Comparison of ENCODE assay signal across 8 cellular contexts in genomic region chr19:2962018-2962670, GRCh38. TPM values are rescaled to one million over a fixed set of nuclear protein-coding genes. Genes with fewer than 3 reads are reported as not detected.
DNase-seq lines count a peak whose midpoint lies in the region; ATAC-seq and TF ChIP-seq lines count a peak whose summit lies in the region.

No MANE protein-coding gene starts in this region.

- 29% methylated on average over 17 of the region's 17 CpGs for WGBS in mammary epithelial cell (ENCODE audit: low coverage, missing lambda C conversion rate)

- BruUV-seq in mammary epithelial cell (replicated peaks; lab: Mats Ljungman, UMichigan) = no TSS peak

- peaks cover 2% of the 10 kb centered on the region for H3K36me3 Mint-ChIP-seq in activated naive CD8-positive, alpha-beta T cell
- no peaks in the 10 kb centered on the region for H3K36me3 Mint-ChIP-seq in activated naive CD8-positive, alpha-beta T cell treated with anti-CD3 and anti-CD28 coated beads for 36 hours

- H3K4me2 ChIP-seq in mammary epithelial cell (ENCODE audit: insufficient read depth, low read depth, low read length) = no peak overlapping the region

- CTCF ChIA-PET in mammary epithelial cell (lab: Charles Lee; ENCODE audit: low non-redundant PET) = interaction anchor here (0.7 kb wide), 1 partner anchor 74 kb away, joined by 5 read pairs; no protein-coding TSS in a partner anchor

- H3K36me3 ChIP-seq in mammary epithelial cell (ENCODE audit: insufficient read depth, low read length) = no peaks in the 10 kb centered on the region

- no peaks in the 10 kb centered on the region for H3K4me1 ChIP-seq in mammary epithelial cell (ENCODE audit: insufficient read depth, low read length)

- dilution Hi-C loops in mammary epithelial cell (cut with HindIII; ENCODE audit: low sequenced_read_pairs) = no loop called here

- in situ Hi-C loops in mammary epithelial cell (cut with MboI; ENCODE audit: low sequenced_read_pairs in 2 of 2) = loop anchor here in 1 of 2 donors (10.0 to 25.0 kb wide), 2 partner anchors 143 to 525 kb away; partner anchors contain the start of genes SMIM24 and SMIM44

- no peak overlapping the region for H3K9ac ChIP-seq in mammary epithelial cell (ENCODE audit: insufficient read depth, low read length)

- H3K9me3 Mint-ChIP-seq in activated naive CD8-positive, alpha-beta T cell (ENCODE audit: low read depth) = no peaks in the 10 kb centered on the region
- no peaks in the 10 kb centered on the region for H3K9me3 Mint-ChIP-seq in activated naive CD8-positive, alpha-beta T cell treated with anti-CD3 and anti-CD28 coated beads for 36 hours

- no peak overlapping the region for H3K4me3 ChIP-seq in mammary epithelial cell (replicated peaks in 1 of 3; ENCODE audit: insufficient read depth in 1 of 3, low read depth in 2 of 3, low read length in 3 of 3)

- peak; percentile 45 to 66 for TF ChIP-seq CTCF in mammary epithelial cell (conservative IDR thresholded peaks at IDR 0.05 in 1 of 2, IDR thresholded peaks at IDR 0.05 in 1 of 2; ENCODE audit: extremely low read depth in 1 of 2, insufficient read depth in 1 of 2, low read depth in 1 of 2, low read length in 2 of 2)

- H3K4me1 Mint-ChIP-seq in activated naive CD8-positive, alpha-beta T cell (ENCODE audit: low read depth) = peaks cover 5% of the 10 kb centered on the region
- peaks cover 6% of the 10 kb centered on the region for H3K4me1 Mint-ChIP-seq in activated naive CD8-positive, alpha-beta T cell treated with anti-CD3 and anti-CD28 coated beads for 36 hours

- no peak overlapping the region for H2AFZ ChIP-seq in mammary epithelial cell (ENCODE audit: low read depth, low read length)

- H4K20me1 ChIP-seq in mammary epithelial cell (ENCODE audit: insufficient read depth, low read length) = no peaks in the 10 kb centered on the region

- H3K4me3 Mint-ChIP-seq in activated naive CD8-positive, alpha-beta T cell = peak overlapping the region; percentile 25
- H3K4me3 Mint-ChIP-seq in activated naive CD8-positive, alpha-beta T cell treated with anti-CD3 and anti-CD28 coated beads for 36 hours = no peak overlapping the region

- H3K9me3 ChIP-seq in mammary epithelial cell (replicated peaks; ENCODE audit: insufficient read depth, low read length) = no peaks in the 10 kb centered on the region

- no peaks in the 10 kb centered on the region for H3K79me2 ChIP-seq in mammary epithelial cell (ENCODE audit: insufficient read depth, low read length)

- H3K27me3 Mint-ChIP-seq in activated naive CD8-positive, alpha-beta T cell = no peaks in the 10 kb centered on the region
- H3K27me3 Mint-ChIP-seq in activated naive CD8-positive, alpha-beta T cell treated with anti-CD3 and anti-CD28 coated beads for 36 hours = no peaks in the 10 kb centered on the region

- intact Hi-C loops in mammary epithelial cell (cut with micrococcal nuclease) = loop anchor here (1.0 to 5.0 kb wide), 6 partner anchors 95 to 360 kb away; no protein-coding TSS in a partner anchor

- DNase-seq in activated naive CD8-positive, alpha-beta T cell treated with anti-CD3 and anti-CD28 coated beads for 36 hours = no peak
- DNase-seq in NCI-H146 (lab: John Stamatoyannopoulos, UW) (peak; percentile 77), SKM-1 treated with dmso at 0.1 percent for 144 hours (lab: John Stamatoyannopoulos, UW; ENCODE audit: unreplicated experiment) (peak; percentile 64), mammary epithelial cell (peak; percentile 38), inferior parietal cortex (ENCODE audit: extremely low spot score) (peak; percentile 90)
- DNase-seq in stimulated activated CD4-positive, alpha-beta T cell treated with anti-CD3 and anti-CD28 coated beads, Interleukin-2, amount 100 ng/mL, for 24 hours = peak; percentile 16 to 55

- H3K27ac ChIP-seq in mammary epithelial cell (ENCODE audit: insufficient read depth, low read depth, low read length) = no peak overlapping the region

- H3K27me3 ChIP-seq in mammary epithelial cell (ENCODE audit: insufficient read depth, low read length) = no peaks in the 10 kb centered on the region

- H3K27ac Mint-ChIP-seq in activated naive CD8-positive, alpha-beta T cell = no peak overlapping the region
- no peak overlapping the region for H3K27ac Mint-ChIP-seq in activated naive CD8-positive, alpha-beta T cell treated with anti-CD3 and anti-CD28 coated beads for 36 hours

- ATAC-seq in GM18861 (IDR thresholded peaks at IDR 0.05; ENCODE audit: unreplicated experiment) = no peak

RNA-seq across cellular contexts. Expression of gene TLE6, which starts 15.2 kb away (rescaled TPM):
- total RNA-seq in activated naive CD8-positive, alpha-beta T cell treated with anti-CD3 and anti-CD28 coated beads for 36 hours = 1 to 10 TPM; 2.4 to 3.2 TPM
- total RNA-seq in mammary epithelial cell = 1 to 10 TPM in 1 of 2 donors, under 1 TPM in 1; 0.33 to 1.6 TPM
- 0.91 TPM for polyA plus RNA-seq in mammary epithelial cell
- not detected for polyA minus RNA-seq in mammary epithelial cell

RNA-seq across cellular contexts. Expression of gene ZNF77, which starts 17.4 kb away (rescaled TPM):
- 1 to 10 TPM; 3.4 to 3.5 TPM for total RNA-seq in activated naive CD8-positive, alpha-beta T cell treated with anti-CD3 and anti-CD28 coated beads for 36 hours
- total RNA-seq in mammary epithelial cell = 1 to 10 TPM; 5.5 to 5.7 TPM
- 4.1 TPM for polyA plus RNA-seq in mammary epithelial cell
- polyA minus RNA-seq in mammary epithelial cell = 4.2 TPM
